Comparison of ENCODE assay signal across 16 cellular contexts in genomic region chr9:84045481-84046097, GRCh38.
DNase-seq lines count a peak whose midpoint lies in the region; ATAC-seq, FAIRE-seq and TF ChIP-seq lines count a peak whose summit lies in the region.
"Had no signal": no experiment of that assay in that cellular context is flagged by ENCODE, and none has a peak within 500 bp of the region (broad histone marks: within the 10 kb centered on the region; RNA-seq: fewer than 3 reads in every experiment).

No MANE protein-coding gene starts in this region.

- peak overlapping the region; percentile 9; the same call in 1 of the 2 replicates for H4K8ac ChIP-seq in H1 (ENCODE audit: extremely low read depth, insufficient read depth, low read length)

- intact Hi-C loops in right lobe of liver (cut with DNase I), result no loop called here
- intact Hi-C loops in aorta (cut with DNase I), result no loop called here
- intact Hi-C loops in Calu3 (cut with micrococcal nuclease; ENCODE audit: unreplicated experiment), result no loop called here

- no peak overlapping the region for H3K4me3 Mint-ChIP-seq in Calu3 (ENCODE audit: low read depth, unreplicated experiment)
- H3K4me3 Mint-ChIP-seq: CD8-positive, alpha-beta T cell; HFFc6 had no signal

- H3K27ac ChIP-seq in HEK293 (ENCODE audit: extremely low read depth, low read depth, low read length) (no peak overlapping the region), H1 (ENCODE audit: low read depth, low read length) (no peak overlapping the region), right lobe of liver (no peak overlapping the region), aorta (ENCODE audit: low read depth in 1 of 2, low read length in 2 of 2) (no peak overlapping the region)
- H3K27ac ChIP-seq: A549, C4-2B had no signal

- H2BK12ac ChIP-seq in H1 (ENCODE audit: low read depth, low read length), result 0 out of 2 replicates have a peak overlapping the region, but pooled peaks have one; percentile 2

- H3K27ac Mint-ChIP-seq in Calu3 (ENCODE audit: unreplicated experiment), result no peak overlapping the region
- H3K27ac Mint-ChIP-seq: CD8-positive, alpha-beta T cell; HFFc6 had no signal

- TF ChIP-seq POLR2A in H1 (IDR thresholded peaks at IDR 0.05; ENCODE audit: control extremely low read depth in 1 of 2, low read depth in 2 of 2, low read length in 2 of 2) (no peak), right lobe of liver (IDR thresholded peaks at IDR 0.05) (no peak)

- POLR2A ChIA-PET in HEK293 (lab: Yijun Ruan, JAX), result no interaction called here
- POLR2A ChIA-PET in H1 (lab: Charles Lee; ENCODE audit: partially characterized antibody), result no interaction called here

- no peak for DNase-seq in H1 (ENCODE audit: low read depth in 1 of 2, low spot score in 2 of 2)
- peak in 2 of 3 donors; percentile 53 to 62 for DNase-seq in right lobe of liver
- DNase-seq in aorta, result no peak
- no peak for DNase-seq in NCI-H446 treated with DMSO at 0.1 percent for 48 hours (lab: John Stamatoyannopoulos, UW)
- DNase-seq in Calu3, result no peak
- DNase-seq: BE2C; CD8-positive, alpha-beta T cell; COR-L47; DMS53; GOT3; HFFc6 had no signal

- H3K9me3 Mint-ChIP-seq in Calu3 (ENCODE audit: low read depth, unreplicated experiment), result no peaks in the 10 kb centered on the region

- no peak overlapping the region for H3K18ac ChIP-seq in H1 (ENCODE audit: extremely low read depth, low read length)

- H2BK15ac ChIP-seq in H1 (ENCODE audit: low read length), result no peak overlapping the region

- 95% methylated on average over 5 of the region's 5 CpGs; no CpG with 5 or more reads in 1 of the 2 experiments for WGBS in H1 (ENCODE audit: extremely low coverage in 1 of 2, insufficient coverage in 1 of 2, insufficient read length in 1 of 2, insufficient replicate concordance in 2 of 2, low coverage in 1 of 2, low lambda C conversion rate in 2 of 2, missing lambda C conversion rate in 1 of 2), 2 experiments
- no CpG with 5 or more reads among the region's 5 CpGs for WGBS in right lobe of liver (ENCODE audit: insufficient coverage, low coverage, low lambda C conversion rate, missing lambda C conversion rate)
- WGBS in aorta, 2 donors, result 74 to 78% methylated on average over 5 of the region's 5 CpGs

- H3K4ac ChIP-seq in H1 (replicated peaks; ENCODE audit: insufficient read length, low read depth, low read length), result no peak overlapping the region

- no peak overlapping the region for H4K5ac ChIP-seq in H1 (ENCODE audit: insufficient read length, low read depth, low read length)

- H3K14ac ChIP-seq in H1 (ENCODE audit: insufficient read length), result no peak overlapping the region

- TF ChIP-seq CTCF in HEK293 (tag by site-specific recombination; IDR thresholded peaks at IDR 0.05), result no peak
- no peak for TF ChIP-seq CTCF in H1 (IDR thresholded peaks at IDR 0.05; ENCODE audit: control extremely low read depth in 1 of 3, insufficient read depth in 1 of 3, low read depth in 1 of 3, low read length in 3 of 3)
- no peak for TF ChIP-seq CTCF in right lobe of liver (IDR thresholded peaks at IDR 0.05)
- no peak for TF ChIP-seq CTCF in Calu3 (IDR thresholded peaks at IDR 0.05; ENCODE audit: unreplicated experiment)

- no peaks in the 10 kb centered on the region for H3K36me3 Mint-ChIP-seq in Calu3 (ENCODE audit: insufficient read depth, unreplicated experiment)
- H3K36me3 Mint-ChIP-seq: CD8-positive, alpha-beta T cell had no signal

- H3K79me1 ChIP-seq in H1 (ENCODE audit: low read depth, low read length), result no peaks in the 10 kb centered on the region

- H2BK5ac ChIP-seq in H1 (ENCODE audit: low read depth, low read length), result no peak overlapping the region

- H3K36me3 ChIP-seq in HEK293 (ENCODE audit: control insufficient read depth in 2 of 2, insufficient read depth in 1 of 2, low read length in 2 of 2), result no peaks in the 10 kb centered on the region
- no peaks in the 10 kb centered on the region for H3K36me3 ChIP-seq in H1 (ENCODE audit: control insufficient read depth in 2 of 4, insufficient read depth in 4 of 4, low read length in 3 of 4)
- H3K36me3 ChIP-seq in right lobe of liver, result no peaks in the 10 kb centered on the region
- H3K36me3 ChIP-seq in aorta (ENCODE audit: control insufficient read depth in 1 of 2, insufficient read depth in 2 of 2, low read length in 1 of 2), result no peaks in the 10 kb centered on the region
- H3K36me3 ChIP-seq: BE2C, HAP-1 had no signal

- TF ChIP-seq EP300 in H1 (IDR thresholded peaks at IDR 0.05; ENCODE audit: borderline replicate concordance in 1 of 2, low read depth in 2 of 2, low read length in 2 of 2), result no peak

- CTCF ChIA-PET in HEK293 (lab: Yijun Ruan, JAX), result no interaction called here
- CTCF ChIA-PET in H1 (lab: Charles Lee; ENCODE audit: partially characterized antibody), result no interaction called here
- CTCF ChIA-PET in Calu3 (lab: Charles Lee), result no interaction called here

- no peak for TF ChIP-seq RAD21 in H1 (IDR thresholded peaks at IDR 0.05 in 1 of 2, conservative IDR thresholded peaks at IDR 0.05 in 1 of 2; ENCODE audit: low read depth in 2 of 2, low read length in 2 of 2)

- H3K9me3 ChIP-seq in HEK293 (ENCODE audit: control insufficient read depth, insufficient read depth, low read depth, low read length), result no peaks in the 10 kb centered on the region
- 0 out of 4 replicates have a peak, but pooled peaks cover 0 to 3% of the 10 kb centered on the region in 2 experiments for H3K9me3 ChIP-seq in H1 (ENCODE audit: insufficient read depth in 2 of 2, low read depth in 1 of 2, low read length in 1 of 2)
- no peaks in the 10 kb centered on the region for H3K9me3 ChIP-seq in right lobe of liver
- no peaks in the 10 kb centered on the region for H3K9me3 ChIP-seq in aorta (ENCODE audit: control insufficient read depth, low read length)
- H3K9me3 ChIP-seq: A549, BE2C had no signal

- FAIRE-seq in H1 (lab: Jason Lieb, UNC), result no peak
- FAIRE-seq: A549 had no signal

- H2BK120ac ChIP-seq in H1 (replicated peaks; ENCODE audit: low read depth, low read length), result no peak overlapping the region

- H3K4me2 ChIP-seq in H1 (ENCODE audit: insufficient read depth in 1 of 2, low read depth in 2 of 2, low read length in 2 of 2), result no peak overlapping the region
- H3K4me2 ChIP-seq: A549 had no signal

- H3K27me3 ChIP-seq in H1 (replicated peaks in 1 of 4; ENCODE audit: control insufficient read depth in 3 of 4, extremely low read depth in 1 of 4, insufficient read depth in 3 of 4, low read length in 3 of 4), result no peaks in the 10 kb centered on the region
- H3K27me3 ChIP-seq in right lobe of liver, result no peaks in the 10 kb centered on the region
- H3K27me3 ChIP-seq in aorta (ENCODE audit: control insufficient read depth in 1 of 2, insufficient read depth in 2 of 2, low read length in 1 of 2), result no peaks in the 10 kb centered on the region
- H3K27me3 ChIP-seq: BE2C had no signal

- no peak overlapping the region for H4K91ac ChIP-seq in H1 (replicated peaks; ENCODE audit: insufficient read length, low read length)

- H3K4me3 ChIP-seq in HEK293 (ENCODE audit: low read depth, low read length) (no peak overlapping the region), H1 (ENCODE audit: extremely low read depth in 1 of 4, insufficient read depth in 2 of 4, low read depth in 3 of 4, low read length in 4 of 4) (no peak overlapping the region), right lobe of liver (no peak overlapping the region), aorta (ENCODE audit: low read length in 2 of 2) (no peak overlapping the region)
- H3K4me3 ChIP-seq: A549, HAP-1 had no signal

- H3K79me2 ChIP-seq in H1 (ENCODE audit: control insufficient read depth in 1 of 2, insufficient read depth in 2 of 2, low read length in 2 of 2), result no peaks in the 10 kb centered on the region

- H3K56ac ChIP-seq in H1 (replicated peaks; ENCODE audit: insufficient read length, low read depth, low read length), result no peak overlapping the region

- peak in 3 of 4 donors; percentile 28 to 66 (median 55) for ATAC-seq in right lobe of liver
- peak; percentile 29 for ATAC-seq in aorta (ENCODE audit: low FRiP score)
- ATAC-seq in GM18909 (IDR thresholded peaks at IDR 0.05; ENCODE audit: poor library complexity, unreplicated experiment), result no peak
- ATAC-seq: CD8-positive, alpha-beta T cell had no signal

- H4K20me1 ChIP-seq in H1 (replicated peaks in 1 of 2; ENCODE audit: control insufficient read depth in 1 of 2, insufficient read depth in 2 of 2, low read length in 2 of 2), result no peaks in the 10 kb centered on the region

- no peak overlapping the region for H3K23ac ChIP-seq in H1 (ENCODE audit: insufficient read length)

- H2AK5ac ChIP-seq in H1 (ENCODE audit: low read depth, low read length), result no peak overlapping the region

- H3K4me1 ChIP-seq in HEK293 (ENCODE audit: control insufficient read depth, insufficient read depth, low read length) (no peaks in the 10 kb centered on the region), H1 (replicated peaks in 1 of 4; ENCODE audit: control insufficient read depth in 3 of 4, insufficient read depth in 4 of 4, low read length in 3 of 4) (no peaks in the 10 kb centered on the region), right lobe of liver (no peaks in the 10 kb centered on the region), aorta (ENCODE audit: control insufficient read depth in 1 of 2, insufficient read depth in 2 of 2, low read length in 2 of 2) (no peaks in the 10 kb centered on the region)
- H3K4me1 ChIP-seq: A549, BE2C, HAP-1 had no signal

- no peaks in the 10 kb centered on the region for H3K4me1 Mint-ChIP-seq in Calu3 (ENCODE audit: low read depth, unreplicated experiment)

- H3K23me2 ChIP-seq in H1 (ENCODE audit: low read depth, low read length), result no peaks in the 10 kb centered on the region

- no peak overlapping the region for H2BK20ac ChIP-seq in H1 (ENCODE audit: low read length)

- H2AFZ ChIP-seq in H1 (ENCODE audit: low read length), result peak overlapping the region; percentile 81

- no TSS peak for BruUV-seq in Calu3 (replicated peaks; lab: Mats Ljungman, UMichigan)

- H3K27me3 Mint-ChIP-seq in Calu3 (ENCODE audit: unreplicated experiment), result peaks cover 25% of the 10 kb centered on the region

- no peak overlapping the region for H3K9ac ChIP-seq in H1 (replicated peaks in 1 of 4; ENCODE audit: extremely low read depth in 1 of 4, low read depth in 3 of 4, low read length in 3 of 4)

TF ChIP-seq in HEK293, 187 proteins besides CTCF, POLR2A, EP300 and RAD21 (continues in another document):
- TF ChIP-seq ZIC2 (tag by site-specific recombination; IDR thresholded peaks at IDR 0.05) (peak; percentile 35; the same call in 1 of the 2 replicates), ZNF544 (tag by site-specific recombination; IDR thresholded peaks at IDR 0.05) (no peak), ZNF211 (tag by site-specific recombination; IDR thresholded peaks at IDR 0.05; ENCODE audit: low read depth) (no peak)

TF ChIP-seq in H1, 55 proteins besides CTCF, POLR2A, EP300 and RAD21 (continues in another document):
- no peak for TF ChIP-seq BACH1 (IDR thresholded peaks at IDR 0.05; ENCODE audit: low read length)
- TF ChIP-seq SUZ12 (IDR thresholded peaks at IDR 0.05; ENCODE audit: low read length), result no peak
- TF ChIP-seq KDM1A (IDR thresholded peaks at IDR 0.05; ENCODE audit: borderline replicate concordance, low read length), result no peak
- TF ChIP-seq GABPA (IDR thresholded peaks at IDR 0.05; ENCODE audit: borderline replicate concordance, insufficient read depth, low read length), result no peak
- no peak for TF ChIP-seq BRCA1 (IDR thresholded peaks at IDR 0.05; ENCODE audit: low read depth, low read length)
- no peak for TF ChIP-seq SP2 (IDR thresholded peaks at IDR 0.05; ENCODE audit: low read length)
- TF ChIP-seq FOSL1 (IDR thresholded peaks at IDR 0.05; ENCODE audit: insufficient read depth, low read depth, low read length), result no peak

Comparison
In these comparisons a context has a peak if more than half of its experiments do, and no peak if none do; other contexts are left out.
1. DNase-seq: peak in right lobe of liver (2 of 3); none in H1 (0 of 2), aorta (0 of 2), NCI-H446 treated with DMSO at 0.1 percent for 48 hours (single experiment) and Calu3 (single experiment).